Comparison of ENCODE assay signal across 8 cellular contexts in the genomic region with DNA sequence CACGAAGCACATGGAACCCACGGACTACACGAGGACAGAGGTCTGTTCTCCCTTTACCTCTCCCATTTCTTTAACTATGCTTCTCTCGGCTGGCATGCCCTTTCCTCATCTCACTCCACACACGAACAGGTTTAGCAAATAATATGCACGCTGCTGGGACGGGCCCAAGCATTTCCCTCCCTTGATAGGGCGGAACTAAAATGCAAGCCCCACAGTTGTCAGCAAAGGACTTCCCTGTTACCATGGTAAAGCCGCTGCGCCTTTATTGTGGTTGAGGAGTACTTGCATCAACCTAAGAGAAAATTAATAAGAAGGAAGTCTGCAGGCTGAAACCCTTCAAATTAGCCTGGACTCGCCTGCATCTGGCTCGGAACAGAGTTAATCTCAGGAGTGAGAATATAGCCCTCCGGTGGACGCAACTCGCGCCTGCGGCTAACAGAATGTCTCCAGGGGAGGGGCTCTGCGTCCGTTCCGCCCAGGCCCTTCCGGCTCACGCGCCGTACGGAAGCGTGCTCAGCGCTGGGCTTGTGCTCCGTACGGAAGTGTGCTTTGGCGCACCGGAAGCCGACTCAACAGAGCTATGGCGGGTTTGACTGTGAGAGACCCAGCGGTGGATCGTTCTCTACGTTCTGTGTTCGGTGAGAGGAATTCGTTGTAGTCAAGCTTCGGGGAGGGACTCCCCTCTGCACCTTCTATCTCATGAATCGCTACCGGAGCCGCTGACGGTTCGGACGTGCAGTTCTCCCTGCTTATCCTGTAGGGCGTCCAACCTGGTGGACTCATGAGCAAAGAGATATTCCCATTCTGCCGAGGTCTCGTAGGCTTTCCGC. TPM values are rescaled to one million over a fixed set of nuclear protein-coding genes. Genes with fewer than 3 reads are reported as not detected.
DNase-seq lines count a peak whose midpoint lies in the region; ATAC-seq and TF ChIP-seq lines count a peak whose summit lies in the region.

A gene with protein sequence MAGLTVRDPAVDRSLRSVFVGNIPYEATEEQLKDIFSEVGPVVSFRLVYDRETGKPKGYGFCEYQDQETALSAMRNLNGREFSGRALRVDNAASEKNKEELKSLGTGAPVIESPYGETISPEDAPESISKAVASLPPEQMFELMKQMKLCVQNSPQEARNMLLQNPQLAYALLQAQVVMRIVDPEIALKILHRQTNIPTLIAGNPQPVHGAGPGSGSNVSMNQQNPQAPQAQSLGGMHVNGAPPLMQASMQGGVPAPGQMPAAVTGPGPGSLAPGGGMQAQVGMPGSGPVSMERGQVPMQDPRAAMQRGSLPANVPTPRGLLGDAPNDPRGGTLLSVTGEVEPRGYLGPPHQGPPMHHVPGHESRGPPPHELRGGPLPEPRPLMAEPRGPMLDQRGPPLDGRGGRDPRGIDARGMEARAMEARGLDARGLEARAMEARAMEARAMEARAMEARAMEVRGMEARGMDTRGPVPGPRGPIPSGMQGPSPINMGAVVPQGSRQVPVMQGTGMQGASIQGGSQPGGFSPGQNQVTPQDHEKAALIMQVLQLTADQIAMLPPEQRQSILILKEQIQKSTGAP (plus strand): TSS at position 555 of the 830 bp plus-strand sequence. CDS start 26 bp downstream, at position 581.

- peak within 1 kb of the TSS; percentile 60 to 83 (median 75) for H3K9ac ChIP-seq in BLaER1 treated with 17β-estradiol and CSF1 and Interleukin-3, amounts not matched to agents 10 nM and 100 nM

- H3K27me3 ChIP-seq in BLaER1 treated with 17β-estradiol and CSF1 and Interleukin-3, amounts not matched to agents 10 nM and 100 nM = no peaks in the 10 kb centered on the region

- H3K4me1 ChIP-seq in BLaER1 treated with 17β-estradiol and CSF1 and Interleukin-3, amounts not matched to agents 10 nM and 100 nM = peaks cover 0 to 8% (median 0%) of the 10 kb centered on the region in 10 experiments; a peak in 2 of 20 replicates

- peak; percentile 35 for DNase-seq in GM19240 (ENCODE audit: insufficient read length, low spot score)
- peak; percentile 84 to 89 for DNase-seq in NCI-H524 (lab: John Stamatoyannopoulos, UW)
- DNase-seq in activated CD4-positive, alpha-beta T cell treated with anti-CD3 and anti-CD28 coated beads for 48 hours = peak; percentile 84
- peak; percentile 82 for DNase-seq in coronary artery (ENCODE audit: low spot score)
- peak; percentile 77 for DNase-seq in left lobe of liver (ENCODE audit: low spot score)
- peak; percentile 75 to 78 for DNase-seq in stimulated activated CD4-positive, alpha-beta T cell treated with anti-CD3 and anti-CD28 coated beads, Interleukin-2, amount 100 ng/mL, for 24 hours

- ATAC-seq in HG03457 (IDR thresholded peaks at IDR 0.05; ENCODE audit: unreplicated experiment) (peak; percentile 99), left lobe of liver (peak; percentile 99)

- peak within 1 kb of the TSS; percentile 61 to 78 (median 67) for H3K4me2 ChIP-seq in BLaER1 treated with 17β-estradiol and CSF1 and Interleukin-3, amounts not matched to agents 10 nM and 100 nM

- H3K9me3 ChIP-seq in BLaER1 treated with 17β-estradiol and CSF1 and Interleukin-3, amounts not matched to agents 10 nM and 100 nM (replicated peaks in 1 of 11) = no peaks in the 10 kb centered on the region

- peak within 1 kb of the TSS; percentile 58 to 72 (median 68) for H3K4me3 ChIP-seq in BLaER1 treated with 17β-estradiol and CSF1 and Interleukin-3, amounts not matched to agents 10 nM and 100 nM
- H3K4me3 ChIP-seq in coronary artery = peak within 1 kb of the TSS; percentile 74

- no peaks in the 10 kb centered on the region for H4K20me1 ChIP-seq in BLaER1 treated with 17β-estradiol and CSF1 and Interleukin-3, amounts not matched to agents 10 nM and 100 nM

- TF ChIP-seq CTCF in coronary artery (IDR thresholded peaks at IDR 0.05) = no peak

- H3K27ac ChIP-seq in BLaER1 treated with 17β-estradiol and CSF1 and Interleukin-3, amounts not matched to agents 10 nM and 100 nM = peak within 1 kb of the TSS; percentile 11 to 83 (median 75); a peak in 21 of 22 replicates
- peak within 1 kb of the TSS in 1 of 2 donors; percentile 23 for H3K27ac ChIP-seq in coronary artery

- H3K36me3 ChIP-seq in BLaER1 treated with 17β-estradiol and CSF1 and Interleukin-3, amounts not matched to agents 10 nM and 100 nM = peaks cover 13 to 34% (median 29%) of the 10 kb centered on the region in 11 experiments; a peak in 20 of 22 replicates

RNA-seq across cellular contexts. Expression of the gene that starts here (rescaled TPM):
- 4.8 TPM for total RNA-seq in left lobe of liver

Comparison
In these comparisons a context has a peak if more than half of its experiments do, and no peak if none do; other contexts are left out.
1. DNase-seq: peak in every context shown above with its lines; median percentile 86 in NCI-H524; 84 in activated CD4-positive, alpha-beta T cell treated with anti-CD3 and anti-CD28 coated beads for 48 hours; 82 in coronary artery; 77 in left lobe of liver; 76 in stimulated activated CD4-positive, alpha-beta T cell treated with anti-CD3 and anti-CD28 coated beads, Interleukin-2, amount 100 ng/mL, for 24 hours; 35 in GM19240.